ENCODE assay signal across 9 cellular contexts in genomic region chr12:10190558-10191388, GRCh38. TPM values are rescaled to one million over a fixed set of nuclear protein-coding genes. Genes with fewer than 3 reads are reported as not detected.
DNase-seq lines count a peak whose midpoint lies in the region; ATAC-seq and TF ChIP-seq lines count a peak whose summit lies in the region.
"Had no signal": no experiment of that assay in that cellular context is flagged by ENCODE, and none has a peak within 500 bp of the region (broad histone marks: within the 10 kb centered on the region; RNA-seq: fewer than 3 reads in every experiment).

No MANE protein-coding gene starts in this region.

- peak overlapping the region; percentile 87 for H3K27ac Mint-ChIP-seq in HFFc6

- TF ChIP-seq CTCF in HFFc6 (IDR thresholded peaks at IDR 0.05) (peak; percentile 81), WERI-Rb-1 (IDR thresholded peaks at IDR 0.05; ENCODE audit: low read depth, low read length) (peak; percentile 85)

- peaks cover 63% of the 10 kb centered on the region for H3K4me1 Mint-ChIP-seq in HFFc6 (ENCODE audit: low read depth)

- peaks cover 2% of the 10 kb centered on the region for H3K27me3 Mint-ChIP-seq in HFFc6 (ENCODE audit: insufficient read depth)

- no peak overlapping the region for H3K27ac ChIP-seq in WERI-Rb-1

- no peaks in the 10 kb centered on the region for H3K9me3 Mint-ChIP-seq in HFFc6

- H3K36me3 ChIP-seq in WERI-Rb-1, result no peaks in the 10 kb centered on the region

- H3K9me3 ChIP-seq in WERI-Rb-1 (ENCODE audit: severe bottlenecking), result no peaks in the 10 kb centered on the region

- no peaks in the 10 kb centered on the region for H3K27me3 ChIP-seq in WERI-Rb-1 (ENCODE audit: insufficient read depth, low read depth, severe bottlenecking)

- H3K4me3 Mint-ChIP-seq in HFFc6, result peak overlapping the region; percentile 64

- peak; percentile 71 for DNase-seq in SIG-M5 treated with dmso at 0.1 percent for 504 hours (lab: John Stamatoyannopoulos, UW; ENCODE audit: unreplicated experiment)
- no peak for DNase-seq in SIG-M5 (lab: John Stamatoyannopoulos, UW)
- DNase-seq in HFFc6, result peak; percentile 78
- peak; percentile 71 for DNase-seq in NCI-H146 (lab: John Stamatoyannopoulos, UW)
- DNase-seq in WERI-Rb-1, result peak; percentile 60
- peak; percentile 73 for DNase-seq in cerebellum (ENCODE audit: low spot score)
- DNase-seq in left lobe of liver (ENCODE audit: low spot score), result peak; percentile 53
- peak; percentile 53 for DNase-seq in stimulated activated CD8-positive, alpha-beta memory T cell treated with anti-CD3 and anti-CD28 coated beads, Interleukin-4, amount 100 ng/mL, for 48 hours

- no peak overlapping the region for H3K4me3 ChIP-seq in WERI-Rb-1 (ENCODE audit: low read depth, low read length)

- H3K36me3 Mint-ChIP-seq in HFFc6 (ENCODE audit: low read depth), result no peaks in the 10 kb centered on the region

- peak; percentile 100 for ATAC-seq in left lobe of liver

RNA-seq across cellular contexts. Expression of gene TMEM52B, which starts 11.9 kb away (rescaled TPM):
- 1 to 10 TPM in 4 of 6 experiments, under 1 TPM in 2; 0.74 to 2.3 (median 1.1) TPM for total RNA-seq in HFFc6 (2021; fragmentation: NEBNext Ultra II Directional; extraction: Animal tissue kit (Norgen Biotek cat#: 25700))
- 0.27 TPM for total RNA-seq in cerebellum
- total RNA-seq in left lobe of liver, result not detected
- total RNA-seq: pulmonary artery endothelial cell had no signal

RNA-seq across cellular contexts. Expression of gene OLR1, which starts 18.8 kb away (rescaled TPM):
- total RNA-seq in HFFc6 (2021; fragmentation: NEBNext Ultra II Directional; extraction: Animal tissue kit (Norgen Biotek cat#: 25700)), result 10 to 100 TPM; 30.3 to 53.6 (median 40.0) TPM
- 4.8 TPM for total RNA-seq in cerebellum
- total RNA-seq in left lobe of liver, result 0.50 TPM
- total RNA-seq: pulmonary artery endothelial cell had no signal

RNA-seq across cellular contexts. Expression of gene GABARAPL1, which starts 21.9 kb away (rescaled TPM):
- total RNA-seq in HFFc6 (2021; fragmentation: NEBNext Ultra II Directional; extraction: Animal tissue kit (Norgen Biotek cat#: 25700)), result 100 to 1,000 TPM; 152 to 231 (median 162) TPM
- total RNA-seq in cerebellum (33.1 TPM), left lobe of liver (92.9 TPM)
